1 cellular context compared by ENCODE assay signal in the genomic region with DNA sequence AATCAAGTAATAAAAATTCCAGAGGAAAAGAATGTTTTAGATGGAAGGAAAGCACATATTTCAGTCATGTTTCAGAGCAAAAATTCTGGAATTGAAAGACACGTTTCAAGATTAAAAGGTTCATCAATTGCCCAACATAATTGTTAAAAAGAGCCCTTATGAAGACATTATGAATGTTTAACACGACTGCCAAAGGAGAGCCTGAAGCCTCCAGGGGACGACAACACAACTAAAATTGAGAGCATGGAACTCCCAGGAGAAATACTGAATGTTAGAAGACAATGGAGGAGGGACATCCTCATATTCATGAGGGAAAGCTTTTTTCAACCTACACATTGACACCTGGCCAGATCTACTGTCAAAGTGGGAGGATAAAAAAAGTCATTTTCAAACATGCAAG.
TF ChIP-seq lines count a peak whose summit lies in the region.

No MANE protein-coding gene starts in this region.

TF ChIP-seq in GM23338, 12 proteins besides CTCF, POLR2A, EP300 and RAD21 (continued from another document):
- TF ChIP-seq, protein P1, sequence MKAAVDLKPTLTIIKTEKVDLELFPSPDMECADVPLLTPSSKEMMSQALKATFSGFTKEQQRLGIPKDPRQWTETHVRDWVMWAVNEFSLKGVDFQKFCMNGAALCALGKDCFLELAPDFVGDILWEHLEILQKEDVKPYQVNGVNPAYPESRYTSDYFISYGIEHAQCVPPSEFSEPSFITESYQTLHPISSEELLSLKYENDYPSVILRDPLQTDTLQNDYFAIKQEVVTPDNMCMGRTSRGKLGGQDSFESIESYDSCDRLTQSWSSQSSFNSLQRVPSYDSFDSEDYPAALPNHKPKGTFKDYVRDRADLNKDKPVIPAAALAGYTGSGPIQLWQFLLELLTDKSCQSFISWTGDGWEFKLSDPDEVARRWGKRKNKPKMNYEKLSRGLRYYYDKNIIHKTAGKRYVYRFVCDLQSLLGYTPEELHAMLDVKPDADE (IDR thresholded peaks at IDR 0.05) = no peak
